8 cellular contexts compared by ENCODE assay signal in the genomic region with DNA sequence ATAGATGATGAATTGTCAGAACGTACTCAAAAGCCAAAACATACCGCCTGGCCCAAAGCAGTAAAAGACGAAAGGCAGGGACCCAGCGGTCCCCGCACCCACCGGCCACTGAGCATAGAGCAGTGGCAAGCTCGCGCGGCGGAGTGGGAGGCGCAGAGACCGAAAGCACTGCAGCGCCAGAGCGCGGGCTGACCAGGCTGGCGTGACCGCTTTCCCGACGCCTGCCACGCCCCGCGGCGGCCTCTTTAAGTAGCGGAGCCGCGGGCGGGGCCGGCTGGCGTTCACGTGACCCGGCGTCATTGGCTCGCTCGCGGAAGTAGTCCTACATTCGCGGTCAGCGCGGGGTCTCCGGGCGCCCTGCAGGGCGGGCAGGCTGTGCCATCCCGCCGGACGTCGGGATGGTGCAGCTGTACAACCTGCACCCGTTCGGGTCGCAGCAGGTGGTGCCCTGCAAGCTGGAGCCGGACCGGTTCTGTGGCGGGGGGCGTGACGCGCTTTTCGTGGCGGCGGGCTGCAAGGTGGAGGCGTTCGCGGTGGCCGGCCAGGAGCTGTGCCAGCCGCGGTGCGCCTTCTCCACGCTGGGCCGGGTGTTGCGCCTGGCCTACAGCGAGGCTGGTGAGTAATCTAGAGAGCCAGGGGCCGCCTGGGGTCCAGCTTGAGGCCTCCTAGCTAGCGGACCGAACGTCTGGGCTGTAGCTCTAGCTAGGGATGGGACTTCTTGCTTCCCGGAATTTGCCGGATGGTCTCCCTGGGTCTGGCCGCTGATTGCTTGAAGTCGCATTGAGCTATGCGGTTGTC. TPM values are rescaled to one million over a fixed set of nuclear protein-coding genes. Genes with fewer than 3 reads are reported as not detected.
DNase-seq lines count a peak whose midpoint lies in the region; ATAC-seq, FAIRE-seq and TF ChIP-seq lines count a peak whose summit lies in the region.

A gene with protein sequence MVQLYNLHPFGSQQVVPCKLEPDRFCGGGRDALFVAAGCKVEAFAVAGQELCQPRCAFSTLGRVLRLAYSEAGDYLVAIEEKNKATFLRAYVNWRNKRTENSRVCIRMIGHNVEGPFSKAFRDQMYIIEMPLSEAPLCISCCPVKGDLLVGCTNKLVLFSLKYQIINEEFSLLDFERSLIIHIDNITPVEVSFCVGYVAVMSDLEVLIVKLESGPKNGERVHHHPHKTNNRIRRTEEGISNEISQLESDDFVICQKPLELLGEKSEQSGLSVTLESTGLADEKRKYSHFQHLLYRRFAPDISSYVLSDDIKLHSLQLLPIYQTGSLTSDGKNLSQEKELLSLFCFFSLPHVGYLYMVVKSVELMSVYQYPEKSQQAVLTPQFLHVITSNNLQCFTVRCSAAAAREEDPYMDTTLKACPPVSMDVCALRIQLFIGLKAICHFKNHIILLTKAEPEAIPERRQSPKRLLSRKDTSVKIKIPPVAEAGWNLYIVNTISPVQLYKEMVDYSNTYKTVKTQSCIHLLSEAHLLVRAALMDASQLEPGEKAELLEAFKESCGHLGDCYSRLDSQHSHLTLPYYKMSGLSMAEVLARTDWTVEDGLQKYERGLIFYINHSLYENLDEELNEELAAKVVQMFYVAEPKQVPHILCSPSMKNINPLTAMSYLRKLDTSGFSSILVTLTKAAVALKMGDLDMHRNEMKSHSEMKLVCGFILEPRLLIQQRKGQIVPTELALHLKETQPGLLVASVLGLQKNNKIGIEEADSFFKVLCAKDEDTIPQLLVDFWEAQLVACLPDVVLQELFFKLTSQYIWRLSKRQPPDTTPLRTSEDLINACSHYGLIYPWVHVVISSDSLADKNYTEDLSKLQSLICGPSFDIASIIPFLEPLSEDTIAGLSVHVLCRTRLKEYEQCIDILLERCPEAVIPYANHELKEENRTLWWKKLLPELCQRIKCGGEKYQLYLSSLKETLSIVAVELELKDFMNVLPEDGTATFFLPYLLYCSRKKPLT (plus strand): TSS at position 313 of the 798 bp plus-strand sequence. CDS start 86 bp downstream, at position 399.

- TF ChIP-seq POLR2A in uterus (IDR thresholded peaks at IDR 0.05): peak; percentile 96 to 99

- DNase-seq in GM18507 (ENCODE audit: extremely low spot score, insufficient read length, low read depth) (peak; percentile 82), NCI-H187 treated with DMSO at 0.1 percent for 48 hours (lab: John Stamatoyannopoulos, UW) (peak; percentile 50), T-helper 2 cell (peak; percentile 67 to 90 (median 75)), anterior cingulate cortex (lab: John Stamatoyannopoulos, UW) (peak; percentile 28 to 93 (median 83)), right atrium auricular region (ENCODE audit: low spot score) (peak; percentile 94), putamen (ENCODE audit: low spot score) (peak; percentile 90), uterus (peak; percentile 90 to 91)

- intact Hi-C loops in uterus (cut with DNase I; ENCODE audit: low total_unique reads): no loop called here

- TF ChIP-seq CTCF in right atrium auricular region (IDR thresholded peaks at IDR 0.05): peak in 1 of 2 donors; percentile 29
- TF ChIP-seq CTCF in uterus (IDR thresholded peaks at IDR 0.05): peak in 3 of 4 experiments; percentile 10 to 36 (median 26)

- H3K36me3 ChIP-seq in right atrium auricular region (no peaks in the 10 kb centered on the region), uterus (no peaks in the 10 kb centered on the region)

- H3K27ac ChIP-seq in right atrium auricular region (peak within 1 kb of the TSS; percentile 83 to 88), uterus (peak within 1 kb of the TSS; percentile 91)

- H3K4me1 ChIP-seq in right atrium auricular region: peaks cover 0 to 24% of the 10 kb centered on the region in 2 donors
- H3K4me1 ChIP-seq in uterus: peaks cover 0 to 9% of the 10 kb centered on the region in 2 donors

- H3K4me3 ChIP-seq in right atrium auricular region (peak within 1 kb of the TSS; percentile 80 to 90), uterus (peak within 1 kb of the TSS; percentile 76 to 88)

- ATAC-seq in HG02973 (IDR thresholded peaks at IDR 0.05; ENCODE audit: unreplicated experiment): peak; percentile 96

- H3K9me3 ChIP-seq in right atrium auricular region (no peaks in the 10 kb centered on the region), uterus (no peaks in the 10 kb centered on the region)

- FAIRE-seq in GM18507 (lab: Jason Lieb, UNC): peak; percentile 78

- H3K27me3 ChIP-seq in right atrium auricular region (no peaks in the 10 kb centered on the region), uterus (no peaks in the 10 kb centered on the region)

RNA-seq across cellular contexts. Expression of the gene that starts here (rescaled TPM):
- total RNA-seq in right atrium auricular region: 1 to 10 TPM; 5.9 to 6.7 TPM
- total RNA-seq in uterus: 10 to 100 TPM; 16.5 to 75.6 (median 31.7) TPM

Comparison
In these comparisons a context has a peak if more than half of its experiments do, and no peak if none do; other contexts are left out.
1. Peak in every context shown above with its lines: DNase-seq, ATAC-seq, H3K4me3 ChIP-seq and H3K27ac ChIP-seq.